In genomic region chr14:100656996-100657395, GRCh38 we compare ENCODE assay signal across 23 cellular contexts.
DNase-seq lines count a peak whose midpoint lies in the region; ATAC-seq and TF ChIP-seq lines count a peak whose summit lies in the region.
"Had no signal": no experiment of that assay in that cellular context is flagged by ENCODE, and none has a peak within 500 bp of the region (broad histone marks: within the 10 kb centered on the region; RNA-seq: fewer than 3 reads in every experiment).

No MANE protein-coding gene starts in this region.

- dilution Hi-C loops in IMR-90 (cut with HindIII; ENCODE audit: low sequenced_read_pairs, unreplicated experiment): no loop called here

- no peaks in the 10 kb centered on the region for H3K9me1 ChIP-seq in IMR-90 (ENCODE audit: insufficient read depth, low read length)

- no peak overlapping the region for H3K23ac ChIP-seq in IMR-90 (ENCODE audit: low read depth, low read length)

- no peak overlapping the region for H3K4me3 Mint-ChIP-seq in nephron
- H3K4me3 Mint-ChIP-seq: CD4-positive, alpha-beta memory T cell; HFFc6 had no signal

- H4K8ac ChIP-seq in IMR-90 (ENCODE audit: low read depth in 2 of 2, low read length in 2 of 2): no peak overlapping the region

- no peak overlapping the region for H3K27ac ChIP-seq in left ventricle myocardium inferior (replicated peaks)
- no peak overlapping the region for H3K27ac ChIP-seq in IMR-90 (ENCODE audit: insufficient read depth, low read length)
- no peak overlapping the region for H3K27ac ChIP-seq in osteoblast (ENCODE audit: low read depth, low read length)
- H3K27ac ChIP-seq: A549 had no signal

- peaks cover 54% of the 10 kb centered on the region for H3K27me3 ChIP-seq in left ventricle myocardium inferior (ENCODE audit: low read depth)
- H3K27me3 ChIP-seq in IMR-90 (ENCODE audit: control insufficient read depth, insufficient read depth, low read length): peaks cover 23% of the 10 kb centered on the region
- H3K27me3 ChIP-seq in osteoblast (ENCODE audit: insufficient read depth, low read length): peaks cover 24% of the 10 kb centered on the region
- H3K27me3 ChIP-seq: BE2C had no signal

- no peak overlapping the region for H3K14ac ChIP-seq in IMR-90 (replicated peaks; ENCODE audit: low read depth, low read length)

- no peak overlapping the region for H3K56ac ChIP-seq in IMR-90 (ENCODE audit: extremely low read depth, insufficient read depth, low read length)

- no peak overlapping the region for H2BK15ac ChIP-seq in IMR-90 (ENCODE audit: low read depth, low read length)

- no peak overlapping the region for H2BK20ac ChIP-seq in IMR-90 (ENCODE audit: low read depth, low read length)

- H2AK9ac ChIP-seq in IMR-90 (replicated peaks; ENCODE audit: low read depth, low read length, poor library complexity): no peak overlapping the region

- H3K36me3 Mint-ChIP-seq in nephron (ENCODE audit: low read depth): no peaks in the 10 kb centered on the region
- H3K36me3 Mint-ChIP-seq: CD4-positive, alpha-beta memory T cell had no signal

- no peak overlapping the region for H3K4me3 ChIP-seq in left ventricle myocardium inferior
- no peak overlapping the region for H3K4me3 ChIP-seq in IMR-90 (ENCODE audit: insufficient read depth, low read depth, low read length)
- no peak overlapping the region for H3K4me3 ChIP-seq in osteoblast (ENCODE audit: insufficient read depth, low read length)
- H3K4me3 ChIP-seq: A549, HAP-1 had no signal

- no peak overlapping the region for H2BK120ac ChIP-seq in IMR-90 (ENCODE audit: low read depth, low read length)

- no peaks in the 10 kb centered on the region for H3K79me1 ChIP-seq in IMR-90 (ENCODE audit: low read depth in 1 of 2, low read length in 2 of 2)

- no peak overlapping the region for H2BK5ac ChIP-seq in IMR-90 (ENCODE audit: low read depth, low read length, poor library complexity, severe bottlenecking)

- in situ Hi-C loops in IMR-90 (cut with MboI; ENCODE audit: low sequenced_read_pairs): no loop called here

- H4K91ac ChIP-seq in IMR-90 (ENCODE audit: insufficient read depth, low read depth, low read length): no peak overlapping the region

- no peak overlapping the region for H3K9ac ChIP-seq in IMR-90 (ENCODE audit: low read depth, low read length)

- 80% methylated on average over 4 of the region's 15 CpGs; no CpG with 5 or more reads in 1 of the 2 experiments for WGBS in IMR-90 (ENCODE audit: extremely low coverage in 2 of 2, insufficient read length in 1 of 2), 2 experiments

- H3K9me3 ChIP-seq in left ventricle myocardium inferior (replicated peaks) (no peaks in the 10 kb centered on the region), IMR-90 (ENCODE audit: control insufficient read depth, insufficient read depth, low read length) (no peaks in the 10 kb centered on the region), osteoblast (ENCODE audit: low read depth, low read length) (no peaks in the 10 kb centered on the region)
- H3K9me3 ChIP-seq: A549, BE2C, HAP-1 had no signal

- H3K27me3 Mint-ChIP-seq in nephron (ENCODE audit: low read depth): peaks cover 33% of the 10 kb centered on the region

- no TSS peak for BruUV-seq in IMR-90 (replicated peaks; lab: Mats Ljungman, UMichigan)

- H3K9me3 Mint-ChIP-seq in nephron: no peaks in the 10 kb centered on the region
- H3K9me3 Mint-ChIP-seq: CD4-positive, alpha-beta memory T cell; HFFc6 had no signal

- POLR2A ChIA-PET in IMR-90 (lab: Charles Lee; ENCODE audit: unreplicated experiment): no interaction called here

- no peak for TF ChIP-seq POLR2A in IMR-90 (IDR thresholded peaks at IDR 0.05; ENCODE audit: low read depth, low read length)

- no peak overlapping the region for H2AK5ac ChIP-seq in IMR-90 (ENCODE audit: low read depth, low read length)

- H4K20me1 ChIP-seq in IMR-90 (ENCODE audit: insufficient read depth, low read length) (peaks cover 4% of the 10 kb centered on the region; the same call in 1 of the 2 replicates), osteoblast (ENCODE audit: insufficient read depth, low read length) (no peaks in the 10 kb centered on the region)

- peaks cover 40% of the 10 kb centered on the region for H3K4me1 Mint-ChIP-seq in nephron

- no peaks in the 10 kb centered on the region for H3K79me2 ChIP-seq in osteoblast (ENCODE audit: insufficient read depth, low read length)

- CTCF ChIA-PET in IMR-90 (lab: Yijun Ruan, JAX): interaction anchor here (0.6 kb wide), 1 partner anchor 580 kb away, joined by 3 read pairs; no protein-coding TSS in a partner anchor

- H3K4ac ChIP-seq in IMR-90 (ENCODE audit: low read depth, low read length): no peak overlapping the region

- H2AFZ ChIP-seq in IMR-90 (replicated peaks; ENCODE audit: low read length, poor library complexity): peak overlapping the region; percentile 43
- H2AFZ ChIP-seq in osteoblast (ENCODE audit: low read length): no peak overlapping the region

- no peak overlapping the region for H4K5ac ChIP-seq in IMR-90 (ENCODE audit: low read depth, low read length)

- H3K18ac ChIP-seq in IMR-90 (ENCODE audit: low read depth, low read length): no peak overlapping the region

- intact Hi-C loops in Right ventricle myocardium inferior (cut with DNase I) (no loop called here), left ventricle myocardium inferior (cut with micrococcal nuclease) (no loop called here), IMR-90 (cut with micrococcal nuclease) (no loop called here)

- peak overlapping the region in 2 of 3 experiments; percentile 35 for H3K27ac Mint-ChIP-seq in nephron
- H3K27ac Mint-ChIP-seq: CD4-positive, alpha-beta memory T cell; HFFc6 had no signal

- DNase-seq in Right ventricle myocardium inferior (ENCODE audit: missing footprints): peak; percentile 60
- no peak for DNase-seq in left ventricle myocardium inferior
- DNase-seq in IMR-90: no peak
- peak; percentile 21 for DNase-seq in osteoblast (ENCODE audit: insufficient read length, low spot score, missing footprints)
- DNase-seq in GM10266 (ENCODE audit: extremely low spot score): no peak
- DNase-seq in stimulated activated CD4-positive, alpha-beta T cell treated with anti-CD3 and anti-CD28 coated beads, Interleukin-4, amount 100 ng/mL, for 4 hours: no peak
- DNase-seq: 8988T; ACHN; AML-193; BE2C; C1 segment of cervical spinal cord; Calu3; CD4-positive, alpha-beta memory T cell; COR-L47; DMS53; DMS79 treated with DMSO at 0.1 percent for 48 hours; GF-D8; GOT3; HFFc6 had no signal

- no peak for TF ChIP-seq RAD21 in IMR-90 (IDR thresholded peaks at IDR 0.05; ENCODE audit: low read length)

- ATAC-seq in Right ventricle myocardium inferior (no peak), IMR-90 (ENCODE audit: low read depth) (no peak), HG02678 (IDR thresholded peaks at IDR 0.05; ENCODE audit: unreplicated experiment) (no peak)
- ATAC-seq: A549 had no signal

- H3K4me2 ChIP-seq in IMR-90 (ENCODE audit: low read depth, low read length) (no peak overlapping the region), osteoblast (ENCODE audit: insufficient read depth, low read length) (no peak overlapping the region)
- H3K4me2 ChIP-seq: A549 had no signal

- peaks cover 4% of the 10 kb centered on the region for H3K4me1 ChIP-seq in left ventricle myocardium inferior
- H3K4me1 ChIP-seq in IMR-90 (ENCODE audit: control insufficient read depth, insufficient read depth, low read length): peaks cover 8% of the 10 kb centered on the region; the same call in 1 of the 2 replicates
- H3K4me1 ChIP-seq in osteoblast (ENCODE audit: insufficient read depth, low read length): peaks cover 5% of the 10 kb centered on the region

- H3K36me3 ChIP-seq in left ventricle myocardium inferior (no peaks in the 10 kb centered on the region), IMR-90 (ENCODE audit: control insufficient read depth, insufficient read depth, low read length) (no peaks in the 10 kb centered on the region), osteoblast (ENCODE audit: insufficient read depth, low read length) (no peaks in the 10 kb centered on the region)
- H3K36me3 ChIP-seq: BE2C, HAP-1 had no signal

- TF ChIP-seq CTCF in left ventricle myocardium inferior (IDR thresholded peaks at IDR 0.05; ENCODE audit: borderline replicate concordance) (no peak), IMR-90 (conservative IDR thresholded peaks at IDR 0.05; ENCODE audit: low read depth, low read length) (no peak), nephron (IDR thresholded peaks at IDR 0.05; ENCODE audit: unreplicated experiment in 3 of 3) (no peak), osteoblast (IDR thresholded peaks at IDR 0.05; ENCODE audit: extremely low read depth, low read depth, low read length) (no peak), GM10266 (IDR thresholded peaks at IDR 0.05; ENCODE audit: control insufficient read depth, insufficient read depth, low read depth, missing control alignments) (no peak)

TF ChIP-seq in IMR-90, 13 proteins besides CTCF, POLR2A, EP300 and RAD21:
- TF ChIP-seq CHD1 (IDR thresholded peaks at IDR 0.05; ENCODE audit: low read depth, low read length) (no peak), SMC3 (IDR thresholded peaks at IDR 0.05; ENCODE audit: low read depth, low read length) (no peak), RFX5 (IDR thresholded peaks at IDR 0.05; ENCODE audit: low read depth, low read length) (no peak), NFE2L2 (IDR thresholded peaks at IDR 0.05; ENCODE audit: low read depth, low read length) (no peak), RCOR1 (IDR thresholded peaks at IDR 0.05; ENCODE audit: insufficient replicate concordance, low read length) (no peak), CEBPB (IDR thresholded peaks at IDR 0.05; ENCODE audit: low read depth, low read length) (no peak), USF2 (IDR thresholded peaks at IDR 0.05; ENCODE audit: low read depth, low read length) (no peak), MXI1 (IDR thresholded peaks at IDR 0.05; ENCODE audit: borderline replicate concordance, low read depth, low read length) (no peak), MAFK (IDR thresholded peaks at IDR 0.05; ENCODE audit: low read depth, low read length) (no peak)

Comparison
In these comparisons a context has a peak if more than half of its experiments do, and no peak if none do; other contexts are left out.
1. DNase-seq: peak in Right ventricle myocardium inferior (single experiment) and osteoblast (single experiment); none in left ventricle myocardium inferior (single experiment), IMR-90 (single experiment), GM10266 (single experiment) and stimulated activated CD4-positive, alpha-beta T cell treated with anti-CD3 and anti-CD28 coated beads, Interleukin-4, amount 100 ng/mL, for 4 hours (0 of 2).